Comparison of ENCODE assay signal across 16 cellular contexts in the genomic region with DNA sequence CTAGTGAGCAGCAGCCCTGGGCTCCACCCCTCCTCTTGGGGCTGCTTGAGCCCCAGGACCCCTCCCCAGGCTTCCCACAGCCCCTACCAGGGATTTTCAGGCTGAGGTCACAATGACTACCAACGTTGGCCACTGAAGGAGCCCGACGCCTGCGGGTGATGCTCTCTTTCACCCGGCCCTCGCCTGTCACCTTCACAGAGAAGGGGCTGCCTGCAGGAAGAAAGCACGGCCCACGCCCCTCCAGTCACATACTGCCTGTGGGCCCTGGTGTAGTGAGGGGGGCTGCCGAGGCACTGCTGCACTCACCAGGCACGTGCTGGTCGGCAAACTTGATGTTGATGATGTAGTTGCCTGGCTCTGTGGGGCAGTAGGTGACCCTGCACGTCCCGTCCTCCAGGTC. TPM values are rescaled to one million over a fixed set of nuclear protein-coding genes. Genes with fewer than 3 reads are reported as not detected.
DNase-seq lines count a peak whose midpoint lies in the region; ATAC-seq and TF ChIP-seq lines count a peak whose summit lies in the region.
"Had no signal": no experiment of that assay in that cellular context is flagged by ENCODE, and none has a peak within 500 bp of the region (broad histone marks: within the 10 kb centered on the region; RNA-seq: fewer than 3 reads in every experiment).

No MANE protein-coding gene starts in this region.

- TF ChIP-seq EP300 in esophagus muscularis mucosa (IDR thresholded peaks at IDR 0.05), result no peak
- TF ChIP-seq EP300 in suprapubic skin (IDR thresholded peaks at IDR 0.05), result no peak

- CTCF ChIA-PET in Panc1 (lab: Charles Lee), result no interaction called here

- H3K36me3 ChIP-seq in Panc1 (ENCODE audit: control insufficient read depth, insufficient read depth, low read length), result no peaks in the 10 kb centered on the region; the same call in 1 of the 2 replicates
- peaks cover 65 to 94% (median 92%) of the 10 kb centered on the region in 4 donors for H3K36me3 ChIP-seq in esophagus muscularis mucosa
- H3K36me3 ChIP-seq in suprapubic skin, result peaks cover 91% of the 10 kb centered on the region

- H3K27me3 ChIP-seq in right cardiac atrium (ENCODE audit: control insufficient read depth, insufficient read depth) (no peaks in the 10 kb centered on the region), Panc1 (ENCODE audit: control insufficient read depth, insufficient read depth, low read length) (no peaks in the 10 kb centered on the region), esophagus muscularis mucosa (no peaks in the 10 kb centered on the region), suprapubic skin (no peaks in the 10 kb centered on the region)
- H3K27me3 ChIP-seq: adrenal gland, hepatocyte had no signal

- H3K4me1 ChIP-seq in right cardiac atrium (ENCODE audit: control insufficient read depth, insufficient read depth, low read length) (no peaks in the 10 kb centered on the region), Panc1 (ENCODE audit: control insufficient read depth, insufficient read depth, low read length) (peaks cover 10% of the 10 kb centered on the region), esophagus muscularis mucosa (peaks cover 3 to 46% (median 16%) of the 10 kb centered on the region in 4 donors), suprapubic skin (peaks cover 7% of the 10 kb centered on the region)
- H3K4me1 ChIP-seq: adrenal gland had no signal

- no peak overlapping the region for H3K27ac ChIP-seq in right cardiac atrium (ENCODE audit: low read length)
- H3K27ac ChIP-seq in Panc1 (ENCODE audit: low read length), result no peak overlapping the region
- H3K27ac ChIP-seq in esophagus muscularis mucosa (replicated peaks in 1 of 4), result peak overlapping the region; percentile 71 to 97 (median 96)
- no peak overlapping the region for H3K27ac ChIP-seq in suprapubic skin
- H3K27ac ChIP-seq: adrenal gland, hepatocyte had no signal

- TF ChIP-seq POLR2A in esophagus muscularis mucosa (IDR thresholded peaks at IDR 0.05; ENCODE audit: low read depth) (no peak), suprapubic skin (IDR thresholded peaks at IDR 0.05) (no peak)

- no peak for TF ChIP-seq CTCF in Panc1 (IDR thresholded peaks at IDR 0.05)
- no peak for TF ChIP-seq CTCF in esophagus muscularis mucosa (IDR thresholded peaks at IDR 0.05)
- TF ChIP-seq CTCF in suprapubic skin (IDR thresholded peaks at IDR 0.05), result no peak

- WGBS in right cardiac atrium, result 62% methylated on average over 13 of the region's 13 CpGs
- WGBS in esophagus muscularis mucosa, result 91% methylated on average over 10 of the region's 13 CpGs
- WGBS in suprapubic skin, result 93% methylated on average over 5 of the region's 13 CpGs

- H3K4me3 ChIP-seq in right cardiac atrium (ENCODE audit: low read length) (no peak overlapping the region), Panc1 (ENCODE audit: low read depth in 2 of 2, low read length in 2 of 2) (no peak overlapping the region), esophagus muscularis mucosa (no peak overlapping the region), suprapubic skin (no peak overlapping the region)
- H3K4me3 ChIP-seq: adrenal gland, hepatocyte had no signal

- in situ Hi-C loops in Panc1 (cut with HindIII; ENCODE audit: low pct_unique_long_range_greater_than_20kb, low sequenced_read_pairs), result no loop called here

- intact Hi-C loops in right cardiac atrium (cut with DNase I), result no loop called here
- intact Hi-C loops in left cardiac atrium (cut with DNase I), result no loop called here
- intact Hi-C loops in Panc1 (cut with micrococcal nuclease; ENCODE audit: unreplicated experiment), result no loop called here
- intact Hi-C loops in esophagus muscularis mucosa (cut with DNase I), result no loop called here

- DNase-seq in right cardiac atrium (peak in 2 of 3 donors; percentile 17 to 53), left cardiac atrium (no peak), Panc1 (ENCODE audit: low read depth, low spot score) (no peak), esophagus muscularis mucosa (ENCODE audit: extremely low spot score) (no peak), NCI-H2171 (lab: John Stamatoyannopoulos, UW) (no peak), anterior cingulate cortex (lab: John Stamatoyannopoulos, UW) (no peak), NCI-H2227 (lab: John Stamatoyannopoulos, UW; ENCODE audit: unreplicated experiment) (no peak), suprapubic skin (ENCODE audit: low spot score in 2 of 2) (no peak)
- DNase-seq: activated CD4-positive, alpha-beta T cell treated with anti-CD3 and anti-CD28 coated beads, Interleukin-2, amount 50 U/mL, for 48 hours; adrenal gland; effector CD8-positive, alpha-beta T cell; GF-D8; NCI-H2107; NCI-H748 treated with DMSO at 0.1 percent for 48 hours had no signal

- ATAC-seq in right cardiac atrium (no peak), left cardiac atrium (no peak), Panc1 (no peak)

- H3K9me3 ChIP-seq in right cardiac atrium (ENCODE audit: control insufficient read depth, low read length) (no peaks in the 10 kb centered on the region), Panc1 (ENCODE audit: control insufficient read depth, insufficient read depth, low read depth, low read length) (no peaks in the 10 kb centered on the region), esophagus muscularis mucosa (no peaks in the 10 kb centered on the region), suprapubic skin (no peaks in the 10 kb centered on the region)
- H3K9me3 ChIP-seq: adrenal gland had no signal

- BruUV-seq in Panc1 (replicated peaks; lab: Mats Ljungman, UMichigan), result TSS peak; percentile 78

- POLR2A ChIA-PET in Panc1 (lab: Charles Lee), result no interaction called here

RNA-seq across cellular contexts. Expression of a gene that starts 22.0 kb away (rescaled TPM):
- total RNA-seq in right cardiac atrium (100 to 1,000 TPM; 262 to 363 (median 298) TPM), left cardiac atrium (100 to 1,000 TPM; 406 to 476 TPM), Panc1 (2021; ENCODE audit: unreplicated experiment) (920 TPM), esophagus muscularis mucosa (over 10,000 TPM in 3 of 4 donors, 1,000 to 10,000 TPM in 1; 8,941 to 16,544 (median 12,362) TPM), suprapubic skin (100 to 1,000 TPM; 374 to 402 (median 386) TPM)
- 271 TPM for polyA plus RNA-seq in right cardiac atrium
- 914 TPM for polyA plus RNA-seq in Panc1 (2012; ENCODE audit: insufficient read length)

RNA-seq across cellular contexts. Expression of a gene that starts 26.6 kb away (rescaled TPM):
- 10 to 100 TPM; 58.5 to 72.9 (median 60.0) TPM for total RNA-seq in right cardiac atrium
- 86.1 TPM for polyA plus RNA-seq in right cardiac atrium
- 10 to 100 TPM; 54.5 to 70.9 TPM for total RNA-seq in left cardiac atrium
- 178 TPM for total RNA-seq in Panc1 (2021; ENCODE audit: unreplicated experiment)
- 209 TPM for polyA plus RNA-seq in Panc1 (2012; ENCODE audit: insufficient read length)
- total RNA-seq in esophagus muscularis mucosa, result 10 to 100 TPM; 37.0 to 64.7 (median 57.7) TPM
- total RNA-seq in suprapubic skin, result 10 to 100 TPM; 34.4 to 57.0 (median 53.0) TPM

RNA-seq across cellular contexts. Expression of a gene that starts 45.7 kb away (rescaled TPM):
- total RNA-seq in right cardiac atrium (1,000 to 10,000 TPM; 2,034 to 2,544 (median 2,211) TPM), left cardiac atrium (1,000 to 10,000 TPM; 2,090 to 2,230 TPM), Panc1 (2021; ENCODE audit: unreplicated experiment) (2,466 TPM), esophagus muscularis mucosa (1,000 to 10,000 TPM; 2,150 to 7,554 (median 4,519) TPM), suprapubic skin (1,000 to 10,000 TPM; 3,684 to 7,390 (median 6,600) TPM)
- 2,857 TPM for polyA plus RNA-seq in right cardiac atrium
- 2,477 TPM for polyA plus RNA-seq in Panc1 (2012; ENCODE audit: insufficient read length)

RNA-seq across cellular contexts. Expression of a gene that starts 56.6 kb away (rescaled TPM):
- total RNA-seq in right cardiac atrium (10 to 100 TPM; 47.3 to 52.6 (median 51.2) TPM), left cardiac atrium (10 to 100 TPM; 41.9 to 42.8 TPM), Panc1 (2021; ENCODE audit: unreplicated experiment) (60.4 TPM), esophagus muscularis mucosa (10 to 100 TPM; 19.9 to 24.3 (median 22.6) TPM), suprapubic skin (10 to 100 TPM; 14.6 to 30.7 (median 21.2) TPM)
- polyA plus RNA-seq in right cardiac atrium, result 60.5 TPM
- polyA plus RNA-seq in Panc1 (2012; ENCODE audit: insufficient read length), result 104 TPM

RNA-seq across cellular contexts. Expression of a gene that starts 56.9 kb away (rescaled TPM):
- total RNA-seq in right cardiac atrium (10 to 100 TPM in 1 of 4 donors, 1 to 10 TPM in 3; 5.5 to 11.9 (median 9.1) TPM), left cardiac atrium (1 to 10 TPM; 4.1 to 7.0 TPM), Panc1 (2021; ENCODE audit: unreplicated experiment) (not detected), esophagus muscularis mucosa (not detected), suprapubic skin (under 1 TPM in 3 of 4 donors, not detected in 1; 0.24 to 0.51 (median 0.34) TPM)
- 6.0 TPM for polyA plus RNA-seq in right cardiac atrium
- polyA plus RNA-seq in Panc1 (2012; ENCODE audit: insufficient read length), result not detected
- total RNA-seq: hepatocyte had no signal
- polyA plus RNA-seq: keratinocyte had no signal

Comparison
In these comparisons a context has a peak if more than half of its experiments do, and no peak if none do; other contexts are left out.
1. DNase-seq: peak in right cardiac atrium (2 of 3); none in left cardiac atrium (single experiment), Panc1 (single experiment), esophagus muscularis mucosa (single experiment), NCI-H2171 (single experiment), anterior cingulate cortex (0 of 58), NCI-H2227 (single experiment) and suprapubic skin (0 of 2).
2. H3K27ac ChIP-seq: peak in esophagus muscularis mucosa (4 of 4); none in right cardiac atrium (single experiment), Panc1 (single experiment) and suprapubic skin (single experiment).